9 cellular contexts compared by ENCODE assay signal in genomic region chr22:37566329-37566837, GRCh38. TPM values are rescaled to one million over a fixed set of nuclear protein-coding genes. Genes with fewer than 3 reads are reported as not detected.
DNase-seq lines count a peak whose midpoint lies in the region; ATAC-seq and TF ChIP-seq lines count a peak whose summit lies in the region.
"Had no signal": no experiment of that assay in that cellular context is flagged by ENCODE, and none has a peak within 500 bp of the region (broad histone marks: within the 10 kb centered on the region; RNA-seq: fewer than 3 reads in every experiment).

No MANE protein-coding gene starts in this region.

- peaks cover 14% of the 10 kb centered on the region for H3K27me3 Mint-ChIP-seq in activated T-cell treated with anti-CD3 and anti-CD28 coated beads, Interleukin-2, amount 50 U/mL, for 72 hours (ENCODE audit: low read depth)

- no peak overlapping the region for H2AFZ ChIP-seq in IMR-90 (replicated peaks; ENCODE audit: low read length, poor library complexity)

- H3K9me3 ChIP-seq in IMR-90 (ENCODE audit: control insufficient read depth, insufficient read depth, low read length) (no peaks in the 10 kb centered on the region), left ventricle myocardium inferior (replicated peaks) (no peaks in the 10 kb centered on the region)

- no peak overlapping the region for H2BK120ac ChIP-seq in IMR-90 (ENCODE audit: low read depth, low read length)

- no peak overlapping the region for H2BK15ac ChIP-seq in IMR-90 (ENCODE audit: low read depth, low read length)

- no peak overlapping the region for H3K4ac ChIP-seq in IMR-90 (ENCODE audit: low read depth, low read length)

- no peaks in the 10 kb centered on the region for H3K27me3 ChIP-seq in IMR-90 (ENCODE audit: control insufficient read depth, insufficient read depth, low read length)
- peaks cover 14% of the 10 kb centered on the region for H3K27me3 ChIP-seq in left ventricle myocardium inferior (ENCODE audit: low read depth)

- H4K5ac ChIP-seq in IMR-90 (ENCODE audit: low read depth, low read length) = no peak overlapping the region

- H3K9me3 Mint-ChIP-seq in activated T-cell treated with anti-CD3 and anti-CD28 coated beads, Interleukin-2, amount 50 U/mL, for 72 hours = no peaks in the 10 kb centered on the region

- TF ChIP-seq POLR2A in IMR-90 (IDR thresholded peaks at IDR 0.05; ENCODE audit: low read depth, low read length) (no peak), erythroblast (IDR thresholded peaks at IDR 0.05; ENCODE audit: low read length) (no peak)

- no peak overlapping the region for H3K27ac ChIP-seq in IMR-90 (ENCODE audit: insufficient read depth, low read length)
- H3K27ac ChIP-seq in left ventricle myocardium inferior (replicated peaks) = peak overlapping the region; percentile 98

- no peak for DNase-seq in IMR-90
- peak; percentile 55 to 66 for DNase-seq in activated T-cell treated with anti-CD3 and anti-CD28 coated beads, Interleukin-2, amount 50 U/mL, for 72 hours
- no peak for DNase-seq in left ventricle myocardium inferior
- DNase-seq in stimulated activated CD8-positive, alpha-beta memory T cell treated with anti-CD3 and anti-CD28 coated beads, Interleukin-4, amount 100 ng/mL, for 48 hours = peak; percentile 58
- DNase-seq in erythroblast (lab: John Stamatoyannopoulos, UW) = no peak
- DNase-seq in mucosa of gallbladder (ENCODE audit: low spot score) = no peak

- H3K27ac Mint-ChIP-seq in activated T-cell treated with anti-CD3 and anti-CD28 coated beads, Interleukin-2, amount 50 U/mL, for 72 hours = peak overlapping the region; percentile 65

- no peak overlapping the region for H3K23ac ChIP-seq in IMR-90 (ENCODE audit: low read depth, low read length)

- H2BK20ac ChIP-seq in IMR-90 (ENCODE audit: low read depth, low read length) = no peak overlapping the region

- H3K9ac ChIP-seq in IMR-90 (ENCODE audit: low read depth, low read length) = no peak overlapping the region

- 90% methylated on average over 23 of the region's 28 CpGs; no CpG with 5 or more reads in 1 of the 2 experiments for WGBS in IMR-90 (ENCODE audit: extremely low coverage in 2 of 2, insufficient read length in 1 of 2), 2 experiments

- H3K4me1 Mint-ChIP-seq in activated T-cell treated with anti-CD3 and anti-CD28 coated beads, Interleukin-2, amount 50 U/mL, for 72 hours (ENCODE audit: low read depth) = peaks cover 35% of the 10 kb centered on the region

- dilution Hi-C loops in IMR-90 (cut with HindIII; ENCODE audit: low sequenced_read_pairs, unreplicated experiment) = no loop called here

- H3K4me2 ChIP-seq in IMR-90 (ENCODE audit: low read depth, low read length) = no peak overlapping the region

- no peak for TF ChIP-seq RAD21 in IMR-90 (IDR thresholded peaks at IDR 0.05; ENCODE audit: low read length)

- no peak overlapping the region for H4K91ac ChIP-seq in IMR-90 (ENCODE audit: insufficient read depth, low read depth, low read length)

- H3K4me1 ChIP-seq in IMR-90 (ENCODE audit: control insufficient read depth, insufficient read depth, low read length) (peaks cover 27% of the 10 kb centered on the region), left ventricle myocardium inferior (peaks cover 96% of the 10 kb centered on the region)

- CTCF ChIA-PET in IMR-90 (lab: Yijun Ruan, JAX) = interaction anchor here (1.0 to 1.2 kb wide), 2 partner anchors 24 to 26 kb away, joined by 3 to 4 read pairs; no protein-coding TSS in a partner anchor

- no peak overlapping the region for H3K18ac ChIP-seq in IMR-90 (ENCODE audit: low read depth, low read length)

- no peak overlapping the region for H2BK5ac ChIP-seq in IMR-90 (ENCODE audit: low read depth, low read length, poor library complexity, severe bottlenecking)

- POLR2A ChIA-PET in IMR-90 (lab: Charles Lee; ENCODE audit: unreplicated experiment) = interaction anchor here (1.6 kb wide), 1 partner anchor 8 kb away, joined by 3 read pairs; no protein-coding TSS in a partner anchor

- H3K14ac ChIP-seq in IMR-90 (replicated peaks; ENCODE audit: low read depth, low read length) = no peak overlapping the region

- in situ Hi-C loops in IMR-90 (cut with MboI; ENCODE audit: low sequenced_read_pairs) = no loop called here

- TF ChIP-seq CTCF in IMR-90 (conservative IDR thresholded peaks at IDR 0.05; ENCODE audit: low read depth, low read length) (no peak), left ventricle myocardium inferior (IDR thresholded peaks at IDR 0.05; ENCODE audit: borderline replicate concordance) (no peak)

- peaks cover 100% of the 10 kb centered on the region for H4K20me1 ChIP-seq in IMR-90 (ENCODE audit: insufficient read depth, low read length)

- no peak overlapping the region for H4K8ac ChIP-seq in IMR-90 (ENCODE audit: low read depth in 2 of 2, low read length in 2 of 2)

- intact Hi-C loops in IMR-90 (cut with micrococcal nuclease) (loop anchor here (2.0 kb wide), 1 partner anchor 28 kb away; no protein-coding TSS in a partner anchor), left ventricle myocardium inferior (cut with micrococcal nuclease) (no loop called here)

- H3K4me3 ChIP-seq in IMR-90 (ENCODE audit: insufficient read depth, low read depth, low read length) (no peak overlapping the region), left ventricle myocardium inferior (peak overlapping the region; percentile 31)

- peaks cover 27% of the 10 kb centered on the region for H3K9me1 ChIP-seq in IMR-90 (ENCODE audit: insufficient read depth, low read length)

- ATAC-seq in IMR-90 (ENCODE audit: low read depth) = no peak
- ATAC-seq in activated T-cell treated with anti-CD3 and anti-CD28 coated beads, Interleukin-2, amount 50 U/mL, for 72 hours (replicated peaks in 1 of 2) = peak; percentile 44 to 46
- no peak for ATAC-seq in HG02870 (IDR thresholded peaks at IDR 0.05; ENCODE audit: unreplicated experiment)
- ATAC-seq in GM18873 (IDR thresholded peaks at IDR 0.05; ENCODE audit: low FRiP score, unreplicated experiment) = no peak

- H2AK9ac ChIP-seq in IMR-90 (replicated peaks; ENCODE audit: low read depth, low read length, poor library complexity) = peak overlapping the region; percentile 45

- H3K56ac ChIP-seq in IMR-90 (ENCODE audit: extremely low read depth, insufficient read depth, low read length) = no peak overlapping the region

- H3K36me3 ChIP-seq in IMR-90 (ENCODE audit: control insufficient read depth, insufficient read depth, low read length) (peaks cover 51% of the 10 kb centered on the region), left ventricle myocardium inferior (peaks cover 25% of the 10 kb centered on the region)

- peak overlapping the region; percentile 70 to 78 for H3K4me3 Mint-ChIP-seq in activated T-cell treated with anti-CD3 and anti-CD28 coated beads, Interleukin-2, amount 50 U/mL, for 72 hours

- H2AK5ac ChIP-seq in IMR-90 (ENCODE audit: low read depth, low read length) = no peak overlapping the region

- H3K36me3 Mint-ChIP-seq in activated T-cell treated with anti-CD3 and anti-CD28 coated beads, Interleukin-2, amount 50 U/mL, for 72 hours (ENCODE audit: insufficient read depth in 2 of 2) = peaks cover 0 to 2% of the 10 kb centered on the region in 2 donors

- BruUV-seq in IMR-90 (replicated peaks; lab: Mats Ljungman, UMichigan) = no TSS peak

- H3K79me1 ChIP-seq in IMR-90 (ENCODE audit: low read depth in 1 of 2, low read length in 2 of 2) = peaks cover 28 to 90% of the 10 kb centered on the region in 2 experiments; a peak in 3 of 4 replicates

TF ChIP-seq in IMR-90, 13 proteins besides CTCF, POLR2A, EP300 and RAD21 (continues in another document):
- TF ChIP-seq ELK1 (IDR thresholded peaks at IDR 0.05; ENCODE audit: borderline replicate concordance, low read depth, low read length) (no peak), USF2 (IDR thresholded peaks at IDR 0.05; ENCODE audit: low read depth, low read length) (no peak)

RNA-seq across cellular contexts. Expression of gene CDC42EP1, which starts 6.1 kb away (rescaled TPM):
- total RNA-seq in IMR-90 (2012; rRNA removed) = 4.7 and 6.1 TPM in 2 replicates
- 47.3 and 59.2 TPM in 2 replicates for polyA plus RNA-seq in IMR-90 (2012; rRNA removed)
- 34.5 and 61.4 TPM in 2 replicates for polyA plus RNA-seq in IMR-90 (2012; cell fraction: cytosol; rRNA removed)
- polyA plus RNA-seq in IMR-90 (2012; cell fraction: nucleus; rRNA removed; ENCODE audit: low replicate concordance) = 18.1 and 44.7 TPM in 2 replicates
- total RNA-seq in activated T-cell treated with anti-CD3 and anti-CD28 coated beads, Interleukin-2, amount 50 U/mL, for 72 hours = 1 to 10 TPM; 4.0 to 4.6 TPM
- 17.7 TPM for total RNA-seq in left ventricle myocardium inferior
- total RNA-seq in mucosa of gallbladder = 186 TPM

RNA-seq across cellular contexts. Expression of gene LGALS2, which starts 13.5 kb away (rescaled TPM):
- total RNA-seq in IMR-90 (2012; rRNA removed) = not detected in 2 replicates
- not detected in 2 replicates for polyA plus RNA-seq in IMR-90 (2012; rRNA removed)
- not detected in 2 replicates for polyA plus RNA-seq in IMR-90 (2012; cell fraction: cytosol; rRNA removed)
- not detected in 2 replicates for polyA plus RNA-seq in IMR-90 (2012; cell fraction: nucleus; rRNA removed; ENCODE audit: low replicate concordance)
- total RNA-seq in activated T-cell treated with anti-CD3 and anti-CD28 coated beads, Interleukin-2, amount 50 U/mL, for 72 hours = not detected
- total RNA-seq in left ventricle myocardium inferior = not detected
- total RNA-seq in mucosa of gallbladder = 776 TPM
- total RNA-seq: kidney epithelial cell had no signal

RNA-seq across cellular contexts. Expression of gene GGA1, which starts 42.3 kb away (rescaled TPM):
- total RNA-seq in IMR-90 (2012; rRNA removed) (17.2 and 19.7 TPM in 2 replicates), left ventricle myocardium inferior (27.5 TPM), mucosa of gallbladder (81.5 TPM)
- polyA plus RNA-seq in IMR-90 (2012; rRNA removed) = 48.5 and 50.4 TPM in 2 replicates
- polyA plus RNA-seq in IMR-90 (2012; cell fraction: cytosol; rRNA removed) = 17.9 and 26.5 TPM in 2 replicates
- 243 and 309 TPM in 2 replicates for polyA plus RNA-seq in IMR-90 (2012; cell fraction: nucleus; rRNA removed; ENCODE audit: low replicate concordance)
- 10 to 100 TPM; 81.5 to 96.2 TPM for total RNA-seq in activated T-cell treated with anti-CD3 and anti-CD28 coated beads, Interleukin-2, amount 50 U/mL, for 72 hours

RNA-seq across cellular contexts. Expression of gene CARD10, which starts 47.2 kb away (rescaled TPM):
- total RNA-seq in IMR-90 (2012; rRNA removed) = 6.1 TPM in 2 replicates
- polyA plus RNA-seq in IMR-90 (2012; rRNA removed) = 18.4 and 19.8 TPM in 2 replicates
- 9.8 and 18.6 TPM in 2 replicates for polyA plus RNA-seq in IMR-90 (2012; cell fraction: cytosol; rRNA removed)
- polyA plus RNA-seq in IMR-90 (2012; cell fraction: nucleus; rRNA removed; ENCODE audit: low replicate concordance) = 23.8 and 66.7 TPM in 2 replicates
- under 1 TPM in 1 of 2 donors, not detected in 1; 0.25 TPM for total RNA-seq in activated T-cell treated with anti-CD3 and anti-CD28 coated beads, Interleukin-2, amount 50 U/mL, for 72 hours
- total RNA-seq in left ventricle myocardium inferior = 9.0 TPM
- 62.8 TPM for total RNA-seq in mucosa of gallbladder

Comparison
In these comparisons a context has a peak if more than half of its experiments do, and no peak if none do; other contexts are left out.
1. ATAC-seq: peak in activated T-cell treated with anti-CD3 and anti-CD28 coated beads, Interleukin-2, amount 50 U/mL, for 72 hours (2 of 2); none in IMR-90 (single experiment), HG02870 (single experiment) and GM18873 (single experiment).
2. DNase-seq: peak in activated T-cell treated with anti-CD3 and anti-CD28 coated beads, Interleukin-2, amount 50 U/mL, for 72 hours (2 of 2) and stimulated activated CD8-positive, alpha-beta memory T cell treated with anti-CD3 and anti-CD28 coated beads, Interleukin-4, amount 100 ng/mL, for 48 hours (single experiment); none in IMR-90 (single experiment), left ventricle myocardium inferior (single experiment), erythroblast (0 of 2) and mucosa of gallbladder (single experiment).
3. RNA of gene CDC42EP1, which starts 6.1 kb away (total RNA-seq): 186 TPM in mucosa of gallbladder (single experiment); 17.7 TPM in left ventricle myocardium inferior (single experiment), 4.7 to 6.1 TPM in IMR-90 and 4.0 to 4.6 TPM in activated T-cell treated with anti-CD3 and anti-CD28 coated beads, Interleukin-2, amount 50 U/mL, for 72 hours; every median in the first group is over 10 times any median in the second.
4. RNA of gene LGALS2, which starts 13.5 kb away (total RNA-seq): 776 TPM in mucosa of gallbladder (single experiment); not detected in left ventricle myocardium inferior (single experiment), not detected in IMR-90 and not detected in activated T-cell treated with anti-CD3 and anti-CD28 coated beads, Interleukin-2, amount 50 U/mL, for 72 hours; every median in the first group is over 100 times any median in the second.